Comparison of ENCODE assay signal across 18 cellular contexts in genomic region chr9:37941253-37941652, GRCh38. TPM values are rescaled to one million over a fixed set of nuclear protein-coding genes. Genes with fewer than 3 reads are reported as not detected.
A peak's percentile ranks its signal among the peaks of the same experiment; 100 is the strongest.
DNase-seq lines count a peak whose midpoint lies in the region; ATAC-seq and TF ChIP-seq lines count a peak whose summit lies in the region.
"Had no signal": no experiment of that assay in that cellular context is flagged by ENCODE, and none has a peak within 500 bp of the region (broad histone marks: within the 10 kb centered on the region; RNA-seq: fewer than 3 reads in every experiment).

No MANE protein-coding gene starts in this region.

- H3K4me3 Mint-ChIP-seq in HFFc6, result no peak overlapping the region
- no peak overlapping the region for H3K4me3 Mint-ChIP-seq in mesothelial cell of epicardium
- H3K4me3 Mint-ChIP-seq: CD4-positive, alpha-beta memory T cell had no signal

- no peaks in the 10 kb centered on the region for H3K27me3 ChIP-seq in GM06990 (replicated peaks; ENCODE audit: control insufficient read depth, insufficient read depth, low read length)
- no peaks in the 10 kb centered on the region for H3K27me3 ChIP-seq in WERI-Rb-1 (ENCODE audit: insufficient read depth, low read depth, severe bottlenecking)
- H3K27me3 ChIP-seq: SJCRH30 had no signal

- H3K4me1 Mint-ChIP-seq in HFFc6 (ENCODE audit: low read depth), result peaks cover 92% of the 10 kb centered on the region
- peaks cover 92% of the 10 kb centered on the region for H3K4me1 Mint-ChIP-seq in mesothelial cell of epicardium
- H3K4me1 Mint-ChIP-seq: CD4-positive, alpha-beta memory T cell had no signal

- H3K36me3 Mint-ChIP-seq in HFFc6 (ENCODE audit: low read depth) (peaks cover 8% of the 10 kb centered on the region), mesothelial cell of epicardium (peaks cover 6% of the 10 kb centered on the region)
- H3K36me3 Mint-ChIP-seq: CD4-positive, alpha-beta memory T cell had no signal

- TF ChIP-seq CTCF in GM06990 (IDR thresholded peaks at IDR 0.05; ENCODE audit: insufficient read depth, low read length, poor library complexity, severe bottlenecking), result peak; percentile 21
- TF ChIP-seq CTCF in HFFc6 (IDR thresholded peaks at IDR 0.05), result peak; percentile 26; the same call in 1 of the 2 replicates
- 0 out of 2 replicates have a peak, but pooled peaks have one; percentile 8 for TF ChIP-seq CTCF in WERI-Rb-1 (IDR thresholded peaks at IDR 0.05; ENCODE audit: low read depth, low read length)
- no peak for TF ChIP-seq CTCF in mesothelial cell of epicardium (IDR thresholded peaks at IDR 0.05; ENCODE audit: unreplicated experiment)

- ATAC-seq in HG03460 (IDR thresholded peaks at IDR 0.05; ENCODE audit: unreplicated experiment) (no peak), GM19395 (IDR thresholded peaks at IDR 0.05; ENCODE audit: unreplicated experiment) (no peak), HG02642 (IDR thresholded peaks at IDR 0.05; ENCODE audit: poor library complexity, unreplicated experiment) (no peak)

- no peaks in the 10 kb centered on the region for H3K9me3 ChIP-seq in WERI-Rb-1 (ENCODE audit: severe bottlenecking)
- H3K9me3 ChIP-seq: SJCRH30 had no signal

- H3K27ac Mint-ChIP-seq in HFFc6 (no peak overlapping the region), mesothelial cell of epicardium (peak overlapping the region; percentile 100)
- H3K27ac Mint-ChIP-seq: CD4-positive, alpha-beta memory T cell had no signal

- H3K4me3 ChIP-seq in GM06990 (replicated peaks; ENCODE audit: low read depth, low read length) (no peak overlapping the region), WERI-Rb-1 (ENCODE audit: low read depth, low read length) (no peak overlapping the region)
- H3K4me3 ChIP-seq: SJCRH30 had no signal

- no peak overlapping the region for H3K27ac ChIP-seq in WERI-Rb-1
- H3K27ac ChIP-seq: SJCRH30 had no signal

- DNase-seq in GM06990 (ENCODE audit: extremely low read depth, insufficient read length) (no peak), HFFc6 (no peak), WERI-Rb-1 (no peak), mesothelial cell of epicardium (ENCODE audit: low spot score in 2 of 2, unreplicated experiment in 2 of 2) (no peak), NCI-H1436 treated with DMSO at 0.1 percent for 48 hours (lab: John Stamatoyannopoulos, UW) (no peak)
- DNase-seq: ACHN; CD4-positive, alpha-beta memory T cell; DND-41; GF-D8; HCEC 1CT; KBM-7; NCI-H1092 treated with DMSO at 0.1 percent for 48 hours; NCI-H1694 treated with DMSO at 0.1 percent for 48 hours; NCI-H69; SJCRH30 had no signal

- H3K9me3 Mint-ChIP-seq in HFFc6 (no peaks in the 10 kb centered on the region), mesothelial cell of epicardium (no peaks in the 10 kb centered on the region)
- H3K9me3 Mint-ChIP-seq: CD4-positive, alpha-beta memory T cell had no signal

- H3K27me3 Mint-ChIP-seq in HFFc6 (ENCODE audit: insufficient read depth) (peaks cover 11% of the 10 kb centered on the region), mesothelial cell of epicardium (ENCODE audit: low read depth) (no peaks in the 10 kb centered on the region)
- H3K27me3 Mint-ChIP-seq: CD4-positive, alpha-beta memory T cell had no signal

- H3K36me3 ChIP-seq in GM06990 (ENCODE audit: control insufficient read depth, insufficient read depth, low read length) (no peaks in the 10 kb centered on the region; the same call in 1 of the 2 replicates), WERI-Rb-1 (peaks cover 69% of the 10 kb centered on the region)

RNA-seq across cellular contexts. Expression of gene SLC25A51, which starts 37.3 kb away (rescaled TPM):
- total RNA-seq in HFFc6 (2021; fragmentation: NEBNext Ultra II Directional; extraction: Animal tissue kit (Norgen Biotek cat#: 25700)), result 10 to 100 TPM; 29.1 to 35.0 (median 32.9) TPM
- total RNA-seq in mesothelial cell of epicardium, result 22.1 to 26.0 TPM (median 22.6 TPM) in 3 replicates
